Comparison of ENCODE assay signal across 20 cellular contexts in the genomic region with DNA sequence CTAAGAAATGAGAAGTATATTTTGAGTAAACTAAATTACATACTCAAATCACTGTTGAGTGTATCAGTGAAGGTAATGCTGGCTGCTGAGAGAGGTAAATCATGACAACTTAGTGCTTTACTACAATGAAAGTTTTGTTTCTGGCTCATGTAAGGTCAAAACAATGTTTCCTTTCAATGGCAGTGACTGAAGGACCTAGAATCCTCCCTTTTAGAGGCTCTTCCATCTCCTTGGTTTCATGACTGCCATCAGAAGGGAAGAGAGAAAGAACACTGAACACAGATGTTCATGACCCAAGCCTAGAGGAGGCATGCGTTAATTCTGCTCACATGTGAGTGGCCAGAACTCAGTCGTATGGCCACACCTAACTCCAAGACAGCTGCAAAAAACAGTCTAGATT.
DNase-seq lines count a peak whose midpoint lies in the region; ATAC-seq and TF ChIP-seq lines count a peak whose summit lies in the region.
"Had no signal": no experiment of that assay in that cellular context is flagged by ENCODE, and none has a peak within 500 bp of the region (broad histone marks: within the 10 kb centered on the region; RNA-seq: fewer than 3 reads in every experiment).

No MANE protein-coding gene starts in this region.

- no peak overlapping the region for H2BK120ac ChIP-seq in mesenchymal stem cell (ENCODE audit: low read depth, low read length)

- in situ Hi-C loops in astrocyte of the spinal cord (cut with HindIII; ENCODE audit: low sequenced_read_pairs): no loop called here

- H3K4me3 Mint-ChIP-seq in MCF 10A (ENCODE audit: unreplicated experiment): no peak overlapping the region
- no peak overlapping the region for H3K4me3 Mint-ChIP-seq in CD8-positive, alpha-beta memory T cell
- H3K4me3 Mint-ChIP-seq: neural progenitor cell had no signal

- H3K4me3 ChIP-seq in breast epithelium: no peak overlapping the region
- H3K4me3 ChIP-seq in astrocyte of the spinal cord (ENCODE audit: low read depth, low read length): no peak overlapping the region
- H3K4me3 ChIP-seq in mesenchymal stem cell (ENCODE audit: insufficient read depth in 1 of 2, low read depth in 1 of 2, low read length in 2 of 2): no peak overlapping the region
- no peak overlapping the region for H3K4me3 ChIP-seq in upper lobe of left lung
- H3K4me3 ChIP-seq in CD8-positive, alpha-beta memory T cell (ENCODE audit: low read length): no peak overlapping the region
- H3K4me3 ChIP-seq in lower lobe of right lung: no peak overlapping the region
- H3K4me3 ChIP-seq: BLaER1 treated with 17β-estradiol and CSF1 and Interleukin-3, amounts not matched to agents 10 nM and 100 nM; heart left ventricle; neural progenitor cell; spleen had no signal

- intact Hi-C loops in MCF 10A (cut with micrococcal nuclease): loop anchor here (5.0 kb wide), 1 partner anchor 133 kb away; a partner anchor contains a TSS
- intact Hi-C loops in breast epithelium (cut with DNase I; ENCODE audit: low total_unique reads): no loop called here
- intact Hi-C loops in left cardiac atrium (cut with DNase I): no loop called here
- intact Hi-C loops in lower lobe of right lung (cut with DNase I): no loop called here

- peak overlapping the region; percentile 16 to 91 for H3K18ac ChIP-seq in mesenchymal stem cell (ENCODE audit: low read depth in 1 of 2, low read length in 2 of 2)

- H3K14ac ChIP-seq in mesenchymal stem cell (ENCODE audit: low read length in 2 of 2): no peak overlapping the region

- CTCF ChIA-PET in MCF 10A (lab: Yijun Ruan, JAX): no interaction called here
- CTCF ChIA-PET in CD8-positive, alpha-beta memory T cell (lab: Charles Lee): no interaction called here

- H3K4me1 ChIP-seq in breast epithelium: no peaks in the 10 kb centered on the region
- H3K4me1 ChIP-seq in mesenchymal stem cell (ENCODE audit: control insufficient read depth, insufficient read depth, low read depth, low read length): peaks cover 4% of the 10 kb centered on the region
- H3K4me1 ChIP-seq in upper lobe of left lung: peaks cover 0 to 7% (median 0%) of the 10 kb centered on the region in 4 donors
- peaks cover 4% of the 10 kb centered on the region for H3K4me1 ChIP-seq in CD8-positive, alpha-beta memory T cell (ENCODE audit: insufficient read depth, low read length)
- H3K4me1 ChIP-seq in lower lobe of right lung: peaks cover 11% of the 10 kb centered on the region

- BruUV-seq in MCF 10A (replicated peaks; lab: Mats Ljungman, UMichigan): no TSS peak

- no peak for DNase-seq in MCF 10A (ENCODE audit: unreplicated experiment)
- no peak for DNase-seq in breast epithelium (ENCODE audit: low spot score in 2 of 2)
- DNase-seq in astrocyte of the spinal cord (ENCODE audit: low read depth, low spot score): peak; percentile 22
- DNase-seq in mesenchymal stem cell: no peak
- no peak for DNase-seq in left cardiac atrium
- no peak for DNase-seq in upper lobe of left lung
- DNase-seq in CD8-positive, alpha-beta memory T cell: no peak
- DNase-seq in lower lobe of right lung: no peak
- DNase-seq: activated CD4-positive, CD25-positive, alpha-beta regulatory T cell treated with anti-CD3 and anti-CD28 coated beads, Interleukin-2, amount 50 U/mL, for 72 hours; activated CD8-positive, alpha-beta memory T cell treated with anti-CD3 and anti-CD28 coated beads for 24 hours; activated naive CD4-positive, alpha-beta T cell treated with anti-CD3 and anti-CD28 coated beads, Interleukin-2, amount 50 U/mL, for 16 hours; activated T-cell treated with anti-CD3 and anti-CD28 coated beads, Interleukin-2, amount 50 U/mL, for 48 hours; heart left ventricle; NCI-H146; NCI-H2171 treated with DMSO at 0.1 percent for 48 hours; spleen; T1000 had no signal

- peak overlapping the region in 1 of 2 experiments; percentile 87 for H3K4ac ChIP-seq in mesenchymal stem cell (ENCODE audit: low read depth in 1 of 2, low read length in 2 of 2)

- peak overlapping the region; percentile 10 for H2BK5ac ChIP-seq in mesenchymal stem cell (ENCODE audit: low read depth, low read length, poor library complexity, severe bottlenecking)

- H3K27ac Mint-ChIP-seq in MCF 10A (ENCODE audit: low read depth, unreplicated experiment): peak overlapping the region; percentile 43
- no peak overlapping the region for H3K27ac Mint-ChIP-seq in CD8-positive, alpha-beta memory T cell

- H3K79me1 ChIP-seq in mesenchymal stem cell (replicated peaks; ENCODE audit: low read length, poor library complexity, severe bottlenecking): peaks cover 11% of the 10 kb centered on the region

- no peak overlapping the region for H3K9ac ChIP-seq in mesenchymal stem cell (ENCODE audit: low read length)
- H3K9ac ChIP-seq: BLaER1 treated with 17β-estradiol and CSF1 and Interleukin-3, amounts not matched to agents 10 nM and 100 nM; neural progenitor cell had no signal

- H3K9me3 ChIP-seq in breast epithelium (no peaks in the 10 kb centered on the region), mesenchymal stem cell (ENCODE audit: control insufficient read depth, low read length) (no peaks in the 10 kb centered on the region), upper lobe of left lung (no peaks in the 10 kb centered on the region), lower lobe of right lung (no peaks in the 10 kb centered on the region)
- H3K9me3 ChIP-seq in CD8-positive, alpha-beta memory T cell (ENCODE audit: low read length): no peaks in the 10 kb centered on the region
- H3K9me3 ChIP-seq: heart left ventricle, spleen had no signal

- TF ChIP-seq EP300 in upper lobe of left lung (IDR thresholded peaks at IDR 0.05): no peak

- no peaks in the 10 kb centered on the region for H3K9me3 Mint-ChIP-seq in MCF 10A (ENCODE audit: unreplicated experiment)
- H3K9me3 Mint-ChIP-seq in CD8-positive, alpha-beta memory T cell: no peaks in the 10 kb centered on the region

- peak overlapping the region; percentile 21 for H2AK5ac ChIP-seq in mesenchymal stem cell (ENCODE audit: low read length, severe bottlenecking)

- TF ChIP-seq POLR2A in breast epithelium (IDR thresholded peaks at IDR 0.05) (no peak), upper lobe of left lung (IDR thresholded peaks at IDR 0.05) (no peak)

- no peak overlapping the region for H3K23ac ChIP-seq in mesenchymal stem cell (ENCODE audit: low read length in 2 of 2)

- no peaks in the 10 kb centered on the region for H3K36me3 Mint-ChIP-seq in MCF 10A (ENCODE audit: insufficient read depth, unreplicated experiment)
- peaks cover 0 to 6% (median 4%) of the 10 kb centered on the region in 3 donors for H3K36me3 Mint-ChIP-seq in CD8-positive, alpha-beta memory T cell

- H3K27ac ChIP-seq in breast epithelium: no peak overlapping the region
- H3K27ac ChIP-seq in mesenchymal stem cell (ENCODE audit: low read length, poor library complexity, severe bottlenecking): peak overlapping the region; percentile 80
- H3K27ac ChIP-seq in upper lobe of left lung: no peak overlapping the region
- H3K27ac ChIP-seq in CD8-positive, alpha-beta memory T cell (ENCODE audit: low read depth, low read length): no peak overlapping the region
- no peak overlapping the region for H3K27ac ChIP-seq in lower lobe of right lung
- H3K27ac ChIP-seq: BLaER1 treated with 17β-estradiol and CSF1 and Interleukin-3, amounts not matched to agents 10 nM and 100 nM; heart left ventricle; neural progenitor cell; spleen had no signal

- H3K4me1 Mint-ChIP-seq in MCF 10A (ENCODE audit: insufficient read depth, unreplicated experiment): peaks cover 16% of the 10 kb centered on the region
- peaks cover 45 to 72% (median 68%) of the 10 kb centered on the region in 3 donors for H3K4me1 Mint-ChIP-seq in CD8-positive, alpha-beta memory T cell

- no peak overlapping the region for H2BK15ac ChIP-seq in mesenchymal stem cell (ENCODE audit: low read depth, poor library complexity, severe bottlenecking)

- H2AFZ ChIP-seq in mesenchymal stem cell (ENCODE audit: low read depth, low read length): no peak overlapping the region
- H2AFZ ChIP-seq: neural progenitor cell had no signal

- no peak for TF ChIP-seq CTCF in MCF 10A (IDR thresholded peaks at IDR 0.05; ENCODE audit: unreplicated experiment)
- no peak for TF ChIP-seq CTCF in breast epithelium (IDR thresholded peaks at IDR 0.05)
- TF ChIP-seq CTCF in astrocyte of the spinal cord (IDR thresholded peaks at IDR 0.05; ENCODE audit: low read depth, low read length): no peak
- TF ChIP-seq CTCF in upper lobe of left lung (IDR thresholded peaks at IDR 0.05): no peak
- TF ChIP-seq CTCF in lower lobe of right lung (IDR thresholded peaks at IDR 0.05): no peak

- H3K4me2 ChIP-seq in mesenchymal stem cell (ENCODE audit: low read length, poor library complexity, severe bottlenecking): no peak overlapping the region
- H3K4me2 ChIP-seq: BLaER1 treated with 17β-estradiol and CSF1 and Interleukin-3, amounts not matched to agents 10 nM and 100 nM; neural progenitor cell had no signal

- peak overlapping the region; percentile 61 for H4K91ac ChIP-seq in mesenchymal stem cell (ENCODE audit: low read length)

- peak overlapping the region; percentile 85 for H4K8ac ChIP-seq in mesenchymal stem cell (ENCODE audit: low read length)

- no peaks in the 10 kb centered on the region for H3K27me3 Mint-ChIP-seq in MCF 10A (ENCODE audit: insufficient read depth, unreplicated experiment)
- no peaks in the 10 kb centered on the region for H3K27me3 Mint-ChIP-seq in CD8-positive, alpha-beta memory T cell

- no peak for ATAC-seq in left cardiac atrium
- no peak for ATAC-seq in upper lobe of left lung (ENCODE audit: low FRiP score in 2 of 2)
- ATAC-seq in lower lobe of right lung: no peak
- ATAC-seq: heart left ventricle, left lobe of liver had no signal

- H2BK12ac ChIP-seq in mesenchymal stem cell (ENCODE audit: low read length in 2 of 2): peak overlapping the region in 1 of 2 experiments; percentile 49

- H3K36me3 ChIP-seq in breast epithelium (no peaks in the 10 kb centered on the region), mesenchymal stem cell (ENCODE audit: control insufficient read depth in 1 of 2, insufficient read depth in 2 of 2, low read depth in 1 of 2, low read length in 2 of 2) (no peaks in the 10 kb centered on the region), upper lobe of left lung (no peaks in the 10 kb centered on the region), lower lobe of right lung (no peaks in the 10 kb centered on the region)
- no peaks in the 10 kb centered on the region for H3K36me3 ChIP-seq in CD8-positive, alpha-beta memory T cell (ENCODE audit: insufficient read depth, low read length)
- H3K36me3 ChIP-seq: heart left ventricle, neural progenitor cell, spleen had no signal

- POLR2A ChIA-PET in MCF 10A (lab: Yijun Ruan, JAX): no interaction called here
- POLR2A ChIA-PET in CD8-positive, alpha-beta memory T cell (lab: Charles Lee): no interaction called here

- 73% methylated on average over 2 of the region's 2 CpGs for WGBS in mesenchymal stem cell
- 93 to 96% methylated on average over 2 of the region's 2 CpGs for WGBS in upper lobe of left lung, 2 donors

- H3K27me3 ChIP-seq in breast epithelium (no peaks in the 10 kb centered on the region), mesenchymal stem cell (ENCODE audit: control insufficient read depth in 1 of 2, insufficient read depth in 1 of 2, low read length in 2 of 2) (no peaks in the 10 kb centered on the region), upper lobe of left lung (no peaks in the 10 kb centered on the region), lower lobe of right lung (ENCODE audit: low read depth) (no peaks in the 10 kb centered on the region)
- no peaks in the 10 kb centered on the region for H3K27me3 ChIP-seq in CD8-positive, alpha-beta memory T cell (ENCODE audit: insufficient read depth, low read length, poor library complexity, severe bottlenecking)
- H3K27me3 ChIP-seq: BLaER1 treated with 17β-estradiol and CSF1 and Interleukin-3, amounts not matched to agents 10 nM and 100 nM; heart left ventricle; neural progenitor cell; spleen had no signal
